1 cellular context compared by ENCODE assay signal in genomic region chr1:20386682-20387081, GRCh38.
TF ChIP-seq lines count a peak whose summit lies in the region.

No MANE protein-coding gene starts in this region.

TF ChIP-seq in GM23338, 12 proteins besides CTCF, POLR2A, EP300 and RAD21 (continued from another document):
- TF ChIP-seq ZNF462 (CRISPR knock-in tag; IDR thresholded peaks at IDR 0.05) = no peak
- no peak for TF ChIP-seq JUNB (IDR thresholded peaks at IDR 0.05; ENCODE audit: unreplicated experiment)
- TF ChIP-seq NANOG (IDR thresholded peaks at IDR 0.05; ENCODE audit: borderline replicate concordance) = no peak
